In genomic region chr9:125845271-125845808, GRCh38 we compare ENCODE assay signal across 15 cellular contexts.
"Had no signal": no experiment of that assay in that cellular context is flagged by ENCODE, and none has a peak within 500 bp of the region (broad histone marks: within the 10 kb centered on the region; RNA-seq: fewer than 3 reads in every experiment).

No MANE protein-coding gene starts in this region.

- H3K9me3 ChIP-seq: adrenal gland, gastroesophageal sphincter, left lung, neutrophil, thyroid gland had no signal

- H3K4me3 ChIP-seq: adrenal gland, cardiac muscle cell, gastroesophageal sphincter, heart right ventricle, left lung, thyroid gland had no signal

- DNase-seq: activated CD4-positive, alpha-beta memory T cell treated with anti-CD3 and anti-CD28 coated beads for 36 hours; activated effector memory CD4-positive, alpha-beta T cell treated with anti-CD3 and anti-CD28 coated beads, Interleukin-2, amount 50 U/mL, for 16 hours; activated T-cell treated with anti-CD3 and anti-CD28 coated beads, Interleukin-2, amount 50 U/mL, for 4 hours; adrenal gland; heart right ventricle; left lung; naive thymus-derived CD8-positive, alpha-beta T cell; posterior cingulate gyrus; stimulated activated CD4-positive, alpha-beta T cell treated with anti-CD3 and anti-CD28 coated beads, Interleukin-2, amount 100 ng/mL, for 48 hours; T-helper 9 cell; thyroid gland had no signal

- FAIRE-seq: urothelium cell line had no signal

- H3K36me3 ChIP-seq: adrenal gland, cardiac muscle cell, gastroesophageal sphincter, heart right ventricle, left lung, neutrophil, thyroid gland had no signal

- H3K4me1 ChIP-seq: left lung had no signal

- H3K27ac ChIP-seq: cardiac muscle cell, gastroesophageal sphincter, heart right ventricle, left lung, neutrophil, thyroid gland had no signal

- H3K27me3 ChIP-seq: adrenal gland, cardiac muscle cell, gastroesophageal sphincter, heart right ventricle, left lung, neutrophil, thyroid gland had no signal
